ENCODE assay signal across 7 cellular contexts in genomic region chr7:38086857-38087256, GRCh38.
"Had no signal": no experiment of that assay in that cellular context is flagged by ENCODE, and none has a peak within 500 bp of the region (broad histone marks: within the 10 kb centered on the region; RNA-seq: fewer than 3 reads in every experiment).

No MANE protein-coding gene starts in this region.

- DNase-seq: H9, HCEC 1CT, KBM-7 had no signal

- H3K4me1 Mint-ChIP-seq: GM23338, H9, IgD-negative memory B cell had no signal

- FAIRE-seq: H1, HepG2 had no signal

- ATAC-seq: GM23338, HepG2 had no signal

- H3K4me3 Mint-ChIP-seq: GM23338, H9, IgD-negative memory B cell had no signal

- H3K27ac Mint-ChIP-seq: GM23338, H9, IgD-negative memory B cell had no signal
